9 cellular contexts compared by ENCODE assay signal in the genomic region with DNA sequence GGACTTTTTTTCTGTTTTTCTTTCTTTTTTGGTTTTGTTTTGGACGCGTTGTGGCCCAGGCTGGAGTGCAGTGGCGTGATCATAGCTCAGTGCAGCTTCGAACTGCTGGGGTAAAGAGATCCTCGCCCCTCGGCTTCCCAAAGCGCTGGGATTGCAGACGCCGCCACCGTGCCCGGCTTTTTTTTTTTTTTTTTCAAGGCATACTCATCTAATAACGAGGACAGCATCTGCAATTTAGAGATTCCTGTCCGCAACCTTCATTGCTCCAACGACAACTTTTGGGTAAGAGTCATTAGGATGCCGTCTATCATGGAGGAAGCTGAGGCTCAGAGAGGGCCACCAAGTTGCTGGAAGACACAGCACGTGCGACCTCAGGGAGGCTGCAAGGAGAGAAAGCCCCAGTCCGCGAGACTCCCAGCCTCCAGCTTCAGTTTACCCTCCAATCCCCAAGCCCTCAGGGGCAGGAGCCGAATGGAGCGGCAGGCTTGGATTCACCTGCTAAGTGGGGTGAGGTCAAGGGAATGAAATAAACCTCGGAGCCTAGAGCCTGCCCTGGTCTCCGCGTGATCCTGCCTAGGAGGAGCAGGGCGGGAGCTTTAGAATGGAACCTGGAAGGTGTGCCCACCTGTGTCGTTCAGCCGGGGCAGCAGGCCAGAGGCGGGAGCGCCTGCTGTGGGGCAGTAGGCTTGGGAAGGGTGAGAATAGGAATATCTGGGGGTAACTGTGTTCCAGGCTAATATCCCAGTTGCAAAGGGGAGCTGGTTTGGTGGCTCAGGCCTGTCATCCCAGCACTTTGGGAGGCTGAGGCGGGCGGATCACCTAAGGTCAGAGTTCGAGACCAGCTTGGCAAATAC. TPM values are rescaled to one million over a fixed set of nuclear protein-coding genes. Genes with fewer than 3 reads are reported as not detected.
DNase-seq lines count a peak whose midpoint lies in the region; ATAC-seq and TF ChIP-seq lines count a peak whose summit lies in the region.
"Had no signal": no experiment of that assay in that cellular context is flagged by ENCODE, and none has a peak within 500 bp of the region (broad histone marks: within the 10 kb centered on the region; RNA-seq: fewer than 3 reads in every experiment).

No MANE protein-coding gene starts in this region.

- TF ChIP-seq CTCF in GM12875 (IDR thresholded peaks at IDR 0.05; ENCODE audit: borderline replicate concordance, insufficient read depth, low read depth, low read length) = no peak
- no peak for TF ChIP-seq CTCF in RWPE1 (conservative IDR thresholded peaks at IDR 0.05; ENCODE audit: low read depth)
- TF ChIP-seq CTCF in fibroblast of mammary gland (conservative IDR thresholded peaks at IDR 0.05; ENCODE audit: control insufficient read depth, insufficient read depth, low read depth, low read length) = no peak

- DNase-seq in RWPE1 (ENCODE audit: low spot score) = no peak
- DNase-seq in fibroblast of mammary gland (ENCODE audit: low read depth) = no peak
- DNase-seq in renal cortical epithelial cell (ENCODE audit: low read depth) = peak; percentile 2
- DNase-seq in NCI-H1436 treated with DMSO at 0.1 percent for 48 hours (lab: John Stamatoyannopoulos, UW) = no peak
- no peak for DNase-seq in COLO829 (ENCODE audit: low spot score)

- no peak for ATAC-seq in GM21717 (IDR thresholded peaks at IDR 0.05; ENCODE audit: unreplicated experiment)
- ATAC-seq in GM21526 (IDR thresholded peaks at IDR 0.05; ENCODE audit: low FRiP score, unreplicated experiment) = no peak

- H3K4me3 ChIP-seq in GM12875 (ENCODE audit: low read depth, low read length) = peak overlapping the region; percentile 72
- peak overlapping the region; percentile 86 for H3K4me3 ChIP-seq in fibroblast of mammary gland (ENCODE audit: control insufficient read depth, low read depth, low read length)

- CTCF ChIA-PET in RWPE1 (lab: Yijun Ruan, JAX) = interaction anchor here (0.6 to 0.7 kb wide), 3 partner anchors 9 to 1960 kb away, joined by 3 to 5 read pairs (median 3); no protein-coding TSS in a partner anchor

- peak overlapping the region; percentile 76 for H3K27ac ChIP-seq in RWPE1

- POLR2A ChIA-PET in RWPE1 (lab: Yijun Ruan, JAX; ENCODE audit: low non-redundant PET) = no interaction called here

RNA-seq across cellular contexts. Expression of a gene that starts 0.7 kb away (rescaled TPM):
- total RNA-seq in renal cortical epithelial cell = 22.6 and 46.3 TPM in 2 replicates

RNA-seq across cellular contexts. Expression of a gene that starts 5.7 kb away (rescaled TPM):
- 0.10 TPM in 1 of 2 replicates, not detected in the other for total RNA-seq in renal cortical epithelial cell
- total RNA-seq: T-helper 1 cell treated with Interleukin-12 subunit alpha and Interleukin-12 subunit beta and Interleukin-4 antibody, amounts not matched to agents 30 ng/mL and 1 ng/mL, for 36 hours had no signal

RNA-seq across cellular contexts. Expression of a gene that starts 29.0 kb away (rescaled TPM):
- total RNA-seq in renal cortical epithelial cell = 19.8 and 23.4 TPM in 2 replicates

RNA-seq across cellular contexts. Expression of a gene that starts 42.2 kb away (rescaled TPM):
- 374 and 526 TPM in 2 replicates for total RNA-seq in renal cortical epithelial cell

RNA-seq across cellular contexts. Expression of a gene that starts 44.3 kb away (rescaled TPM):
- 0.55 TPM in 1 of 2 replicates, not detected in the other for total RNA-seq in renal cortical epithelial cell
